ENCODE assay signal across 24 cellular contexts in genomic region chr2:205461169-205461568, GRCh38.
DNase-seq lines count a peak whose midpoint lies in the region; ATAC-seq and TF ChIP-seq lines count a peak whose summit lies in the region.
"Had no signal": no experiment of that assay in that cellular context is flagged by ENCODE, and none has a peak within 500 bp of the region (broad histone marks: within the 10 kb centered on the region; RNA-seq: fewer than 3 reads in every experiment).

No MANE protein-coding gene starts in this region.

- POLR2A ChIA-PET in WTC11 (lab: Charles Lee): no interaction called here
- POLR2A ChIA-PET in activated CD8-positive, alpha-beta T cell treated with anti-CD3 and anti-CD28 coated beads, Interleukin-2, amount 10 ng/mL, durations not matched to agents 7 days and 5 days (lab: Charles Lee): no interaction called here

- no peak for TF ChIP-seq CTCF in WTC11 (IDR thresholded peaks at IDR 0.05)

- H3K9me3 Mint-ChIP-seq in WTC11: peaks cover 6% of the 10 kb centered on the region; the same call in 1 of the 2 replicates
- H3K9me3 Mint-ChIP-seq in activated CD8-positive, alpha-beta T cell treated with anti-CD3 and anti-CD28 coated beads, Interleukin-2, amount 10 ng/mL, durations not matched to agents 7 days and 5 days (ENCODE audit: insufficient read depth): no peaks in the 10 kb centered on the region

- H3K36me3 ChIP-seq in MG63: no peaks in the 10 kb centered on the region
- H3K36me3 ChIP-seq: Peyer's patch, thoracic aorta, vagina had no signal

- DNase-seq in MG63: peak; percentile 2
- DNase-seq in kidney tubule cell (ENCODE audit: low spot score): peak; percentile 45
- DNase-seq in DMS53 treated with DMSO at 0.1 percent for 48 hours (lab: John Stamatoyannopoulos, UW; ENCODE audit: unreplicated experiment): no peak
- DNase-seq in WTC11 (ENCODE audit: low spot score): no peak
- DNase-seq in activated CD8-positive, alpha-beta T cell treated with anti-CD3 and anti-CD28 coated beads, Interleukin-2, amount 10 ng/mL, durations not matched to agents 7 days and 5 days: no peak
- DNase-seq: activated CD4-positive, CD25-positive, alpha-beta regulatory T cell; activated naive CD4-positive, alpha-beta T cell; activated T-cell treated with anti-CD3 and anti-CD28 coated beads, Interleukin-2, amount 50 U/mL, for 1 hour; amygdala; islet precursor cell; midbrain; MM.1S; naive thymus-derived CD8-positive, alpha-beta T cell; NCI-H1436; NCI-H2107; NCI-H510A; occipital lobe; Peyer's patch; stimulated activated naive CD4-positive, alpha-beta T cell had no signal

- H3K4me1 Mint-ChIP-seq in WTC11: peaks cover 58% of the 10 kb centered on the region
- H3K4me1 Mint-ChIP-seq in activated CD8-positive, alpha-beta T cell treated with anti-CD3 and anti-CD28 coated beads, Interleukin-2, amount 10 ng/mL, durations not matched to agents 7 days and 5 days (ENCODE audit: low read depth): peaks cover 4% of the 10 kb centered on the region
- H3K4me1 Mint-ChIP-seq: naive thymus-derived CD8-positive, alpha-beta T cell had no signal

- no peaks in the 10 kb centered on the region for H3K36me3 Mint-ChIP-seq in WTC11
- no peaks in the 10 kb centered on the region for H3K36me3 Mint-ChIP-seq in activated CD8-positive, alpha-beta T cell treated with anti-CD3 and anti-CD28 coated beads, Interleukin-2, amount 10 ng/mL, durations not matched to agents 7 days and 5 days (ENCODE audit: low read depth)

- ATAC-seq in GM18858 (IDR thresholded peaks at IDR 0.05; ENCODE audit: unreplicated experiment) (peak; percentile 18), GM21619 (IDR thresholded peaks at IDR 0.05; ENCODE audit: unreplicated experiment) (peak; percentile 37), WTC11 (no peak)
- no peak for ATAC-seq in activated CD8-positive, alpha-beta T cell treated with anti-CD3 and anti-CD28 coated beads, Interleukin-2, amount 10 ng/mL, durations not matched to agents 7 days and 5 days
- ATAC-seq: K562; naive thymus-derived CD8-positive, alpha-beta T cell had no signal

- H3K27me3 Mint-ChIP-seq in WTC11 (ENCODE audit: low read depth): no peaks in the 10 kb centered on the region
- H3K27me3 Mint-ChIP-seq in activated CD8-positive, alpha-beta T cell treated with anti-CD3 and anti-CD28 coated beads, Interleukin-2, amount 10 ng/mL, durations not matched to agents 7 days and 5 days (ENCODE audit: low read depth): peaks cover 4% of the 10 kb centered on the region

- H3K4me3 Mint-ChIP-seq in WTC11: no peak overlapping the region
- no peak overlapping the region for H3K4me3 Mint-ChIP-seq in activated CD8-positive, alpha-beta T cell treated with anti-CD3 and anti-CD28 coated beads, Interleukin-2, amount 10 ng/mL, durations not matched to agents 7 days and 5 days
- H3K4me3 Mint-ChIP-seq: naive thymus-derived CD8-positive, alpha-beta T cell had no signal

- H3K9me3 ChIP-seq in MG63: no peaks in the 10 kb centered on the region
- H3K9me3 ChIP-seq: Peyer's patch, thoracic aorta, vagina had no signal

- no peak overlapping the region for H3K27ac Mint-ChIP-seq in WTC11
- H3K27ac Mint-ChIP-seq in activated CD8-positive, alpha-beta T cell treated with anti-CD3 and anti-CD28 coated beads, Interleukin-2, amount 10 ng/mL, durations not matched to agents 7 days and 5 days: no peak overlapping the region
- H3K27ac Mint-ChIP-seq: naive thymus-derived CD8-positive, alpha-beta T cell had no signal

- H3K27me3 ChIP-seq in MG63: no peaks in the 10 kb centered on the region
- H3K27me3 ChIP-seq: Peyer's patch, vagina had no signal

- H3K4me3 ChIP-seq in MG63: no peak overlapping the region
- H3K4me3 ChIP-seq: K562, Peyer's patch, thoracic aorta, vagina had no signal

- CTCF ChIA-PET in WTC11 (lab: Charles Lee): no interaction called here
- CTCF ChIA-PET in activated CD8-positive, alpha-beta T cell treated with anti-CD3 and anti-CD28 coated beads, Interleukin-2, amount 10 ng/mL, durations not matched to agents 7 days and 5 days (lab: Charles Lee): no interaction called here

TF ChIP-seq in WTC11, 78 proteins besides CTCF, POLR2A, EP300 and RAD21 (continues in another document):
- TF ChIP-seq ZNF281 (CRISPR knock-in tag; IDR thresholded peaks at IDR 0.05) (no peak), SMAD4 (CRISPR knock-in tag; IDR thresholded peaks at IDR 0.05) (no peak), CBFB (CRISPR knock-in tag; IDR thresholded peaks at IDR 0.05; ENCODE audit: low read depth) (no peak), OVOL2 (CRISPR knock-in tag; IDR thresholded peaks at IDR 0.05; ENCODE audit: borderline replicate concordance) (no peak), ELF4 (CRISPR knock-in tag; IDR thresholded peaks at IDR 0.05; ENCODE audit: low read depth) (no peak), ZBTB21 (CRISPR knock-in tag; IDR thresholded peaks at IDR 0.05; ENCODE audit: borderline replicate concordance) (no peak), TCF7 (CRISPR knock-in tag; IDR thresholded peaks at IDR 0.05; ENCODE audit: low read depth) (no peak), ZNF671 (CRISPR knock-in tag; IDR thresholded peaks at IDR 0.05) (no peak), TEAD4 (CRISPR knock-in tag; IDR thresholded peaks at IDR 0.05) (no peak), KAT7 (CRISPR knock-in tag; IDR thresholded peaks at IDR 0.05; ENCODE audit: borderline replicate concordance) (no peak), E2F4 (CRISPR knock-in tag; IDR thresholded peaks at IDR 0.05; ENCODE audit: borderline replicate concordance, low read depth) (no peak)
- TF ChIP-seq, protein P1, sequence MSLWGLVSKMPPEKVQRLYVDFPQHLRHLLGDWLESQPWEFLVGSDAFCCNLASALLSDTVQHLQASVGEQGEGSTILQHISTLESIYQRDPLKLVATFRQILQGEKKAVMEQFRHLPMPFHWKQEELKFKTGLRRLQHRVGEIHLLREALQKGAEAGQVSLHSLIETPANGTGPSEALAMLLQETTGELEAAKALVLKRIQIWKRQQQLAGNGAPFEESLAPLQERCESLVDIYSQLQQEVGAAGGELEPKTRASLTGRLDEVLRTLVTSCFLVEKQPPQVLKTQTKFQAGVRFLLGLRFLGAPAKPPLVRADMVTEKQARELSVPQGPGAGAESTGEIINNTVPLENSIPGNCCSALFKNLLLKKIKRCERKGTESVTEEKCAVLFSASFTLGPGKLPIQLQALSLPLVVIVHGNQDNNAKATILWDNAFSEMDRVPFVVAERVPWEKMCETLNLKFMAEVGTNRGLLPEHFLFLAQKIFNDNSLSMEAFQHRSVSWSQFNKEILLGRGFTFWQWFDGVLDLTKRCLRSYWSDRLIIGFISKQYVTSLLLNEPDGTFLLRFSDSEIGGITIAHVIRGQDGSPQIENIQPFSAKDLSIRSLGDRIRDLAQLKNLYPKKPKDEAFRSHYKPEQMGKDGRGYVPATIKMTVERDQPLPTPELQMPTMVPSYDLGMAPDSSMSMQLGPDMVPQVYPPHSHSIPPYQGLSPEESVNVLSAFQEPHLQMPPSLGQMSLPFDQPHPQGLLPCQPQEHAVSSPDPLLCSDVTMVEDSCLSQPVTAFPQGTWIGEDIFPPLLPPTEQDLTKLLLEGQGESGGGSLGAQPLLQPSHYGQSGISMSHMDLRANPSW (CRISPR knock-in tag; conservative IDR thresholded peaks at IDR 0.05; ENCODE audit: low read depth): no peak
- TF ChIP-seq, protein P2, sequence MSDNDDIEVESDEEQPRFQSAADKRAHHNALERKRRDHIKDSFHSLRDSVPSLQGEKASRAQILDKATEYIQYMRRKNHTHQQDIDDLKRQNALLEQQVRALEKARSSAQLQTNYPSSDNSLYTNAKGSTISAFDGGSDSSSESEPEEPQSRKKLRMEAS (CRISPR knock-in tag; IDR thresholded peaks at IDR 0.05): no peak
- TF ChIP-seq, protein P3, sequence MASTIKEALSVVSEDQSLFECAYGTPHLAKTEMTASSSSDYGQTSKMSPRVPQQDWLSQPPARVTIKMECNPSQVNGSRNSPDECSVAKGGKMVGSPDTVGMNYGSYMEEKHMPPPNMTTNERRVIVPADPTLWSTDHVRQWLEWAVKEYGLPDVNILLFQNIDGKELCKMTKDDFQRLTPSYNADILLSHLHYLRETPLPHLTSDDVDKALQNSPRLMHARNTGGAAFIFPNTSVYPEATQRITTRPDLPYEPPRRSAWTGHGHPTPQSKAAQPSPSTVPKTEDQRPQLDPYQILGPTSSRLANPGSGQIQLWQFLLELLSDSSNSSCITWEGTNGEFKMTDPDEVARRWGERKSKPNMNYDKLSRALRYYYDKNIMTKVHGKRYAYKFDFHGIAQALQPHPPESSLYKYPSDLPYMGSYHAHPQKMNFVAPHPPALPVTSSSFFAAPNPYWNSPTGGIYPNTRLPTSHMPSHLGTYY (CRISPR knock-in tag; IDR thresholded peaks at IDR 0.05): no peak

Comparison
In these comparisons a context has a peak if more than half of its experiments do, and no peak if none do; other contexts are left out.
1. ATAC-seq: peak in GM18858 (single experiment) and GM21619 (single experiment); none in WTC11 (single experiment) and activated CD8-positive, alpha-beta T cell treated with anti-CD3 and anti-CD28 coated beads, Interleukin-2, amount 10 ng/mL, durations not matched to agents 7 days and 5 days (single experiment).
2. DNase-seq: peak in MG63 (single experiment) and kidney tubule cell (single experiment); none in DMS53 treated with DMSO at 0.1 percent for 48 hours (single experiment), WTC11 (single experiment) and activated CD8-positive, alpha-beta T cell treated with anti-CD3 and anti-CD28 coated beads, Interleukin-2, amount 10 ng/mL, durations not matched to agents 7 days and 5 days (single experiment).